In the genomic region with DNA sequence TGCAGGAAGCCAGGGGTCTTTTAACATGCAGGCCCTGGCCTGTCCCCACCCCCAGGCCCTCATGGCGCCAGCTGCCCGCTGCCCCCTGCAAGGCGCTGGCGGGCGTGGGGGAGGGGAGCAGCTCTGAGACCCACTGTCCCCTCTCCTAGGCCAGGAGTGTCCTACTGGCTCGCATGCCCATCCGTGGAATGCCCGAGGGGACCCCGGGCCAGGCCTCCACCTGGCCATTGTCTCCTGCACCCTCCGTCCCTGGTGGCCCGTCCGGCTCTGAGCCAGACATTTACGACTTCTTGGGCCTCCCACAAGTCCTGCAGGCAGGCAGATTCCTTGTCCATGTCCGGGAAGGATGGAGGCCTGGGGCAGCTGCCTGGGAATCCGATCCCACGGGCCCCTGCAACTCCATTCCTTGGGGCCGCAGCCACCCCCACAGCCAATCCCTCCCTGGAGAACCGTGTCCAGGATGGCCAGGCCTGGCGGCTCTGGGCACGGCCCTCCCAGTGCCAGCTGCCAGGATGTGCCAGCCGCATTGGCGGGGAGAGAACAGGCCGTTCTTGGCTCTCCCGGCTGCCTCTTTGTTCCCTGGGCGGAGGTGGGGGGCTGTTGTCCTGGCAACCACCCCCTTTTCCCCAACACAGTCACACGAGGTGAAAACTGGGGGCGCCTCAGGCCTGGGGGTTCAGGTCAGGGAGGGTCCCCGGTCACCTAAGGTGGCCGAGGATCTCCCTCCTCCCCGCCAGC, we compare ENCODE assay signal across 10 cellular contexts. TPM values are rescaled to one million over a fixed set of nuclear protein-coding genes. Genes with fewer than 3 reads are reported as not detected.
A peak's percentile ranks its signal among the peaks of the same experiment; 100 is the strongest.
DNase-seq lines count a peak whose midpoint lies in the region; TF ChIP-seq lines count a peak whose summit lies in the region.
"Had no signal": no experiment of that assay in that cellular context is flagged by ENCODE, and none has a peak within 500 bp of the region (broad histone marks: within the 10 kb centered on the region; RNA-seq: fewer than 3 reads in every experiment).

No MANE protein-coding gene starts in this region.

- TF ChIP-seq CTCF in GM13977 (IDR thresholded peaks at IDR 0.05; ENCODE audit: extremely low read depth, insufficient read depth, missing control alignments) (no peak), sigmoid colon (IDR thresholded peaks at IDR 0.05) (no peak), PC-9 (conservative IDR thresholded peaks at IDR 0.05) (no peak)

- TF ChIP-seq POLR2A in sigmoid colon (IDR thresholded peaks at IDR 0.05): no peak

- H3K27ac ChIP-seq in iPS-18a (ENCODE audit: low read length): no peak overlapping the region
- peak overlapping the region; percentile 51 to 88 (median 78) for H3K27ac ChIP-seq in sigmoid colon
- H3K27ac ChIP-seq in PC-9: no peak overlapping the region
- H3K27ac ChIP-seq: SK-N-MC had no signal

- H3K4me1 ChIP-seq in iPS-18a (ENCODE audit: control insufficient read depth, low read depth, low read length): peaks cover 15% of the 10 kb centered on the region
- peaks cover 0 to 20% (median 16%) of the 10 kb centered on the region in 4 donors for H3K4me1 ChIP-seq in sigmoid colon
- H3K4me1 ChIP-seq in PC-9 (replicated peaks; ENCODE audit: insufficient read depth): no peaks in the 10 kb centered on the region

- H3K4me2 ChIP-seq in PC-9: no peak overlapping the region

- CTCF ChIA-PET in PC-9 (lab: Charles Lee): no interaction called here

- WGBS in sigmoid colon, 2 donors: 55 to 56% methylated on average over 30 of the region's 30 CpGs

- no peak overlapping the region for H3K4me3 ChIP-seq in iPS-18a (ENCODE audit: low read length)
- H3K4me3 ChIP-seq in sigmoid colon: peak overlapping the region in 2 of 4 donors; percentile 7 to 13
- H3K4me3 ChIP-seq in PC-9: no peak overlapping the region
- H3K4me3 ChIP-seq: SK-N-MC had no signal

- H3K9me3 ChIP-seq in iPS-18a (ENCODE audit: control insufficient read depth, low read depth, low read length) (no peaks in the 10 kb centered on the region), sigmoid colon (no peaks in the 10 kb centered on the region), PC-9 (ENCODE audit: insufficient read depth, low read depth) (no peaks in the 10 kb centered on the region)

- intact Hi-C loops in sigmoid colon (cut with DNase I) (no loop called here), PC-9 (cut with micrococcal nuclease; ENCODE audit: unreplicated experiment) (no loop called here)

- no peaks in the 10 kb centered on the region for H3K36me3 ChIP-seq in iPS-18a (ENCODE audit: control insufficient read depth, low read depth, low read length)
- H3K36me3 ChIP-seq in sigmoid colon: no peaks in the 10 kb centered on the region
- H3K36me3 ChIP-seq in PC-9 (ENCODE audit: low read depth): no peaks in the 10 kb centered on the region

- in situ Hi-C loops in GM13977 (cut with MboI; ENCODE audit: low pct_unique_long_range_greater_than_20kb, low sequenced_read_pairs, unreplicated experiment): no loop called here

- H4K20me1 ChIP-seq in PC-9 (ENCODE audit: insufficient read depth): no peaks in the 10 kb centered on the region

- H3K27me3 ChIP-seq in iPS-18a (ENCODE audit: control insufficient read depth, insufficient read depth, low read length): no peaks in the 10 kb centered on the region
- no peaks in the 10 kb centered on the region for H3K27me3 ChIP-seq in sigmoid colon
- no peaks in the 10 kb centered on the region for H3K27me3 ChIP-seq in PC-9 (ENCODE audit: insufficient read depth, low read depth)

- no peak overlapping the region for H2AFZ ChIP-seq in PC-9

- H3K9me2 ChIP-seq in PC-9 (ENCODE audit: insufficient read depth): no peaks in the 10 kb centered on the region

- H3K79me2 ChIP-seq in PC-9 (ENCODE audit: low read depth): no peaks in the 10 kb centered on the region

- BruUV-seq in PC-9 (replicated peaks; lab: Mats Ljungman, UMichigan): no TSS peak

- H3K9ac ChIP-seq in iPS-18a (ENCODE audit: low read length): peak overlapping the region; percentile 54

- H3F3A ChIP-seq in PC-9 (ENCODE audit: insufficient read depth, low read depth): no peaks in the 10 kb centered on the region; the same call in 1 of the 2 replicates

- TF ChIP-seq EP300 in sigmoid colon (IDR thresholded peaks at IDR 0.05): peak in 2 of 4 donors; percentile 46 to 80

- POLR2A ChIA-PET in PC-9 (lab: Charles Lee; ENCODE audit: unreplicated experiment): interaction anchor here (0.6 kb wide), 1 partner anchor 14 kb away, joined by 12 read pairs; no protein-coding TSS in a partner anchor

- DNase-seq in GM13977 (ENCODE audit: low spot score) (peak; percentile 37), astrocyte of the hippocampus (ENCODE audit: low read depth, low spot score) (peak; percentile 59), sigmoid colon (peak; percentile 91), activated gamma-delta T cell treated with Interleukin-2 at 50 U/mL for 16 hours (no peak), HK-2 (ENCODE audit: unreplicated experiment) (no peak), PC-9 (no peak)
- DNase-seq in activated CD4-positive, CD25-positive, alpha-beta regulatory T cell (lab: John Stamatoyannopoulos, UW): no peak
- DNase-seq: NCI-H1930 had no signal

RNA-seq across cellular contexts. Expression of gene PLIN3, which starts 10.5 kb away (rescaled TPM):
- total RNA-seq in sigmoid colon (10 to 100 TPM; 20.3 to 34.2 (median 26.7) TPM), PC-9 (2021) (95.9 and 104 TPM in 2 replicates)
- 100 to 1,000 TPM; 111 to 191 (median 112) TPM for polyA plus RNA-seq in sigmoid colon

RNA-seq across cellular contexts. Expression of gene ARRDC5, which starts 24.8 kb away (rescaled TPM):
- 1 to 10 TPM in 1 of 4 donors, under 1 TPM in 1, not detected in 2; 0.27 to 1.1 TPM for total RNA-seq in sigmoid colon
- polyA plus RNA-seq in sigmoid colon: 1 to 10 TPM in 1 of 3 donors, under 1 TPM in 1, not detected in 1; 0.60 to 1.1 TPM
- total RNA-seq in PC-9 (2021): not detected in 2 replicates

RNA-seq across cellular contexts. Expression of gene UHRF1, which starts 31.4 kb away (rescaled TPM):
- total RNA-seq in sigmoid colon (1 to 10 TPM in 3 of 4 donors, under 1 TPM in 1; 0.36 to 1.7 (median 1.4) TPM), PC-9 (2021) (48.9 and 61.4 TPM in 2 replicates)
- polyA plus RNA-seq in sigmoid colon: 10 to 100 TPM in 1 of 3 donors, 1 to 10 TPM in 2; 1.2 to 10.5 (median 2.1) TPM

RNA-seq across cellular contexts. Expression of gene TICAM1, which starts 46.4 kb away (rescaled TPM):
- total RNA-seq in sigmoid colon (1 to 10 TPM; 3.9 to 5.3 (median 4.6) TPM), PC-9 (2021) (9.9 and 12.7 TPM in 2 replicates)
- 10 to 100 TPM; 17.4 to 49.0 (median 20.8) TPM for polyA plus RNA-seq in sigmoid colon

Comparison
In these comparisons a context has a peak if more than half of its experiments do, and no peak if none do; other contexts are left out.
1. DNase-seq: peak in GM13977 (single experiment), astrocyte of the hippocampus (single experiment) and sigmoid colon (single experiment); none in activated gamma-delta T cell treated with Interleukin-2 at 50 U/mL for 16 hours (single experiment), HK-2 (single experiment), PC-9 (0 of 2) and activated CD4-positive, CD25-positive, alpha-beta regulatory T cell (0 of 4).
2. H3K27ac ChIP-seq: peak in sigmoid colon (4 of 4); none in iPS-18a (single experiment) and PC-9 (single experiment).
3. RNA of gene UHRF1, which starts 31.4 kb away (total RNA-seq): 48.9 to 61.4 TPM in PC-9; 0.36 to 1.7 TPM in sigmoid colon; every median in the first group is over 10 times any median in the second.